16 cellular contexts compared by ENCODE assay signal in the genomic region with DNA sequence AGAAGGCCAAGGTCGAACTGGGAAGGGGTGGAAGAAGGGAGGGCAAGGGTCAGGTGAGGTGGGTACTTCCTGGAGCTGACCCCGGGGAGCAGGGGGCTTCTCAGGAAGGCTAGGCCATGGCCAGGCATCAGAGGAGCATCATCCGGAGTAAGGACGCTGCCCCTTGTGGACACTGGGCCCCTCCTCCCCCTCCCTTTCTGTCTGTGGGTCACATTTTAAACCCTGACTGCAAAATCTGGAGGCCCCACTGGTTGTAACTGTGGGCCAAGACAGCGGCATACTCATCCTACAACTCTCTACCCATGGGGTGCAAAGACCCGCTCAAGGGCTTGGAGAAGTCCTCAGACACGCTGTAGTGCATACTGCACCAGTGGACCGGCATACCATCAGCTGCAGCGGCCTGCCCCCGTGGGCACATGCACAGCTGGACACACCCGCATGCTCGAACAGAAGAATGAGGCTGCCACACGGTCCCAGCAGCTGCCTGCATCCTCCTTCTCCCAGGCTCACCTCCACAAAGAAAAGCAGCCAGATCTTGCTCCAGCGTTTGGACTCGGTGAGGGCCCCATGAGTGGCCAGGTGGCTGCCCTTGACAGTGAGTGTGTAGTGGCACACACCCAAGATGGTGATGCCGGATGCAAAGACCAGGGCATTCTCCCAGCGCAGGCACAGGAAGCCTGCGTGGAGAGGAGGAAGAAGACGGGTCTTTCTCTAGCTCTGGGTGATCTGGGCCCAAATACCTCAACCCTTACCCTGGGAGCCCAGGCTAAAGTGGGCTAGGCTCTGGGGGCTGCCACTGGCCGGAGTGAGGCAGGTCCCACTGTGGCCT. TPM values are rescaled to one million over a fixed set of nuclear protein-coding genes. Genes with fewer than 3 reads are reported as not detected.
A peak's percentile ranks its signal among the peaks of the same experiment; 100 is the strongest.
DNase-seq lines count a peak whose midpoint lies in the region; FAIRE-seq and TF ChIP-seq lines count a peak whose summit lies in the region.
"Had no signal": no experiment of that assay in that cellular context is flagged by ENCODE, and none has a peak within 500 bp of the region (broad histone marks: within the 10 kb centered on the region; RNA-seq: fewer than 3 reads in every experiment).

No MANE protein-coding gene starts in this region.

- no peak overlapping the region for H3K4me3 ChIP-seq in H7 (ENCODE audit: insufficient read depth, low read depth, low read length)
- peak overlapping the region; percentile 61 for H3K4me3 ChIP-seq in NT2/D1 (ENCODE audit: insufficient read length, low read depth)
- H3K4me3 ChIP-seq in epithelial cell of proximal tubule (ENCODE audit: low read depth, low read length) = no peak overlapping the region
- H3K4me3 ChIP-seq in small intestine (ENCODE audit: low read depth in 1 of 2, low read length in 2 of 2) = peak overlapping the region in 1 of 2 donors; percentile 69
- H3K4me3 ChIP-seq: SJCRH30 had no signal

- peak; percentile 8 for TF ChIP-seq CTCF in epithelial cell of proximal tubule (conservative IDR thresholded peaks at IDR 0.05; ENCODE audit: low read depth, low read length)

- H3K9ac ChIP-seq in NT2/D1 (ENCODE audit: insufficient read length, low read depth) = no peak overlapping the region

- peak; percentile 66 for DNase-seq in H7
- no peak for DNase-seq in NT2/D1 (ENCODE audit: low read depth, low spot score)
- DNase-seq in epithelial cell of proximal tubule (ENCODE audit: low read depth) = no peak
- DNase-seq in small intestine = peak; percentile 48
- DNase-seq in HT-29 (ENCODE audit: low spot score) = no peak
- no peak for DNase-seq in T1000 (lab: John Stamatoyannopoulos, UW)
- no peak for DNase-seq in putamen (ENCODE audit: low spot score)
- DNase-seq: activated CD4-positive, alpha-beta memory T cell treated with anti-CD3 and anti-CD28 coated beads, Interleukin-2, amount 10 ng/mL, durations not matched to agents 7 days and 5 days; CD4-positive, CD25-positive, alpha-beta regulatory T cell; esophagus squamous epithelium; heart right ventricle; NCI-H2171 treated with DMSO at 0.1 percent for 48 hours; SJCRH30; stomach had no signal

- H3K4me1 ChIP-seq in NT2/D1 (ENCODE audit: insufficient read depth, insufficient read length) (peaks cover 18% of the 10 kb centered on the region), small intestine (ENCODE audit: control insufficient read depth in 2 of 2, insufficient read depth in 1 of 2, low read depth in 1 of 2, low read length in 1 of 2) (no peaks in the 10 kb centered on the region)
- H3K4me1 ChIP-seq: SJCRH30 had no signal

- H3K36me3 ChIP-seq in H7 (replicated peaks; ENCODE audit: control insufficient read depth, insufficient read depth, low read length) = no peaks in the 10 kb centered on the region
- no peaks in the 10 kb centered on the region for H3K36me3 ChIP-seq in NT2/D1 (ENCODE audit: insufficient read depth, insufficient read length, low read length)
- no peaks in the 10 kb centered on the region for H3K36me3 ChIP-seq in small intestine (ENCODE audit: control insufficient read depth in 2 of 2, insufficient read depth in 2 of 2, low read length in 2 of 2)
- H3K36me3 ChIP-seq: esophagus squamous epithelium, heart right ventricle, SJCRH30, stomach had no signal

- H3K27me3 ChIP-seq in H7 (ENCODE audit: control insufficient read depth, insufficient read depth, low read length) = peaks cover 49% of the 10 kb centered on the region
- H3K27me3 ChIP-seq in NT2/D1 (ENCODE audit: insufficient read depth, insufficient read length) = peaks cover 62% of the 10 kb centered on the region
- H3K27me3 ChIP-seq in small intestine (ENCODE audit: control insufficient read depth in 2 of 2, insufficient read depth in 2 of 2, low read length in 2 of 2) = peaks cover 0 to 26% of the 10 kb centered on the region in 2 donors

- no peak overlapping the region for H3K27ac ChIP-seq in small intestine (ENCODE audit: low read depth in 1 of 2, low read length in 1 of 2)
- H3K27ac ChIP-seq: esophagus squamous epithelium, heart right ventricle, SJCRH30, stomach had no signal

- H3K9me3 ChIP-seq in NT2/D1 (ENCODE audit: insufficient read depth, low read length) = no peaks in the 10 kb centered on the region
- no peaks in the 10 kb centered on the region for H3K9me3 ChIP-seq in small intestine (ENCODE audit: control insufficient read depth, low read depth)
- H3K9me3 ChIP-seq: esophagus squamous epithelium, heart right ventricle, SJCRH30, stomach had no signal

- FAIRE-seq in small intestine (lab: Jason Lieb, UNC) = no peak
- FAIRE-seq: GM12892 had no signal

- 40 to 64% (median 48%) methylated on average over 19 to 20 of the region's 20 CpGs for WGBS in small intestine, 3 donors

RNA-seq across cellular contexts. Expression of a gene that starts 1.2 kb away (rescaled TPM):
- 0.52 TPM in 1 of 2 replicates, not detected in the other for total RNA-seq in H7 (2014; rRNA removed; shearing (Covaris generic))
- total RNA-seq in epithelial cell of proximal tubule = not detected in 2 replicates
- polyA plus RNA-seq in small intestine = 10 to 100 TPM in 2 of 3 donors, 1 to 10 TPM in 1; 2.5 to 27.3 (median 27.3) TPM
- total RNA-seq in HT-29 (2014; rRNA removed; shearing (Covaris generic)) = not detected in 2 replicates
- total RNA-seq: activated CD4-positive, alpha-beta memory T cell treated with anti-CD3 and anti-CD28 coated beads, Interleukin-2, amount 10 ng/mL, durations not matched to agents 7 days and 5 days; activated T-helper 2 cell treated with anti-CD3 and anti-CD28 coated beads, Interferon-gamma antibody, Interleukin-2, Interleukin-4, amounts not matched to agents 10 μg/mL and 5 μg/mL and 100 μg/mL, durations not matched to agents 14 hours and 24 hours and 36 hours; CD4-positive, CD25-positive, alpha-beta regulatory T cell; heart right ventricle; SJCRH30 had no signal
- polyA plus RNA-seq: CD4-positive, CD25-positive, alpha-beta regulatory T cell; heart right ventricle had no signal

RNA-seq across cellular contexts. Expression of a gene that starts 19.4 kb away (rescaled TPM):
- total RNA-seq in H7 (2014; rRNA removed; shearing (Covaris generic)) = 4.9 and 9.7 TPM in 2 replicates
- 21.9 and 31.5 TPM in 2 replicates for total RNA-seq in epithelial cell of proximal tubule
- 10 to 100 TPM; 12.4 to 16.6 (median 12.5) TPM for polyA plus RNA-seq in small intestine
- total RNA-seq in HT-29 (2014; rRNA removed; shearing (Covaris generic)) = 32.2 and 38.4 TPM in 2 replicates

RNA-seq across cellular contexts. Expression of a gene that starts 30.8 kb away (rescaled TPM):
- total RNA-seq in H7 (2014; rRNA removed; shearing (Covaris generic)) = 0.59 and 1.3 TPM in 2 replicates
- not detected in 2 replicates for total RNA-seq in epithelial cell of proximal tubule
- under 1 TPM; 0.07 to 0.81 (median 0.45) TPM for polyA plus RNA-seq in small intestine
- total RNA-seq in HT-29 (2014; rRNA removed; shearing (Covaris generic)) = not detected in 2 replicates
- total RNA-seq: activated CD4-positive, alpha-beta memory T cell treated with anti-CD3 and anti-CD28 coated beads, Interleukin-2, amount 10 ng/mL, durations not matched to agents 7 days and 5 days; activated T-helper 2 cell treated with anti-CD3 and anti-CD28 coated beads, Interferon-gamma antibody, Interleukin-2, Interleukin-4, amounts not matched to agents 10 μg/mL and 5 μg/mL and 100 μg/mL, durations not matched to agents 14 hours and 24 hours and 36 hours; CD4-positive, CD25-positive, alpha-beta regulatory T cell; heart right ventricle had no signal
- polyA plus RNA-seq: CD4-positive, CD25-positive, alpha-beta regulatory T cell; heart right ventricle had no signal

RNA-seq across cellular contexts. Expression of a gene that starts 31.8 kb away (rescaled TPM):
- not detected in 2 replicates for total RNA-seq in H7 (2014; rRNA removed; shearing (Covaris generic))
- not detected in 2 replicates for total RNA-seq in epithelial cell of proximal tubule
- under 1 TPM; 0.22 to 0.54 (median 0.39) TPM for polyA plus RNA-seq in small intestine
- total RNA-seq in HT-29 (2014; rRNA removed; shearing (Covaris generic)) = not detected in 2 replicates
- total RNA-seq: activated CD4-positive, alpha-beta memory T cell treated with anti-CD3 and anti-CD28 coated beads, Interleukin-2, amount 10 ng/mL, durations not matched to agents 7 days and 5 days; activated T-helper 2 cell treated with anti-CD3 and anti-CD28 coated beads, Interferon-gamma antibody, Interleukin-2, Interleukin-4, amounts not matched to agents 10 μg/mL and 5 μg/mL and 100 μg/mL, durations not matched to agents 14 hours and 24 hours and 36 hours; CD4-positive, CD25-positive, alpha-beta regulatory T cell; heart right ventricle; SJCRH30 had no signal
- polyA plus RNA-seq: CD4-positive, CD25-positive, alpha-beta regulatory T cell; heart right ventricle had no signal

RNA-seq across cellular contexts. Expression of a gene that starts 32.5 kb away (rescaled TPM):
- total RNA-seq in H7 (2014; rRNA removed; shearing (Covaris generic)) = not detected in 2 replicates
- total RNA-seq in epithelial cell of proximal tubule = not detected in 2 replicates
- under 1 TPM in 1 of 3 donors, not detected in 2; 0.37 TPM for polyA plus RNA-seq in small intestine
- total RNA-seq in HT-29 (2014; rRNA removed; shearing (Covaris generic)) = 0.03 TPM in 1 of 2 replicates, not detected in the other
- total RNA-seq: CD4-positive, CD25-positive, alpha-beta regulatory T cell; SJCRH30 had no signal
- polyA plus RNA-seq: CD4-positive, CD25-positive, alpha-beta regulatory T cell had no signal

Comparison
In these comparisons a context has a peak if more than half of its experiments do, and no peak if none do; other contexts are left out.
1. DNase-seq: peak in H7 (single experiment) and small intestine (single experiment); none in NT2/D1 (single experiment), epithelial cell of proximal tubule (single experiment), HT-29 (single experiment), T1000 (single experiment) and putamen (single experiment).